Comparison of ENCODE assay signal across 1 cellular context in genomic region chr1:100352267-100353072, GRCh38.
A peak's percentile ranks its signal among the peaks of the same experiment; 100 is the strongest.
TF ChIP-seq lines count a peak whose summit lies in the region.

Gene CDC14A, plus strand, starts transcription at chr1:100352506. Its CDS starts 449 bp downstream, at chr1:100352955.

TF ChIP-seq in SK-N-SH, 30 proteins besides CTCF, POLR2A, EP300 and RAD21 (continued from another document):
- TF ChIP-seq REST (IDR thresholded peaks at IDR 0.05; ENCODE audit: low read depth, low read length): no peak
- no peak for TF ChIP-seq RXRA (IDR thresholded peaks at IDR 0.05; ENCODE audit: borderline replicate concordance, low read depth)
- TF ChIP-seq TAF1 (IDR thresholded peaks at IDR 0.05; ENCODE audit: borderline replicate concordance, low read depth, low read length): peak; percentile 58; the same call in 1 of the 2 replicates
- TF ChIP-seq GABPA (IDR thresholded peaks at IDR 0.05; ENCODE audit: low read depth): no peak
- TF ChIP-seq JUND (IDR thresholded peaks at IDR 0.05): no peak
- no peak for TF ChIP-seq NRF1 (IDR thresholded peaks at IDR 0.05; ENCODE audit: low read depth, low read length)
- no peak for TF ChIP-seq RCOR1 (IDR thresholded peaks at IDR 0.05; ENCODE audit: low read length)
- peak; percentile 36; the same call in 1 of the 2 replicates for TF ChIP-seq MAX (IDR thresholded peaks at IDR 0.05; ENCODE audit: low read depth)
- TF ChIP-seq FOSL2 (IDR thresholded peaks at IDR 0.05; ENCODE audit: borderline replicate concordance, low read depth): no peak
- 0 out of 2 replicates have a peak, but pooled peaks have one; percentile 45 for TF ChIP-seq RFX5 (IDR thresholded peaks at IDR 0.05; ENCODE audit: low read length)
- no peak for TF ChIP-seq NFIC (IDR thresholded peaks at IDR 0.05; ENCODE audit: borderline replicate concordance)
- TF ChIP-seq TCF12 (IDR thresholded peaks at IDR 0.05): 0 out of 2 replicates have a peak, but pooled peaks have one; percentile 10
- TF ChIP-seq PBX3 (IDR thresholded peaks at IDR 0.05): no peak
- 0 out of 2 replicates have a peak, but pooled peaks have one; percentile 7 for TF ChIP-seq SMC3 (IDR thresholded peaks at IDR 0.05; ENCODE audit: low read depth, low read length)
